In genomic region chr5:109141499-109142200, GRCh38 we compare ENCODE assay signal across 18 cellular contexts.
DNase-seq lines count a peak whose midpoint lies in the region; ATAC-seq, FAIRE-seq and TF ChIP-seq lines count a peak whose summit lies in the region.
"Had no signal": no experiment of that assay in that cellular context is flagged by ENCODE, and none has a peak within 500 bp of the region (broad histone marks: within the 10 kb centered on the region; RNA-seq: fewer than 3 reads in every experiment).

No MANE protein-coding gene starts in this region.

- ATAC-seq in K562 (peak; percentile 77), HG03097 (IDR thresholded peaks at IDR 0.05; ENCODE audit: low FRiP score, unreplicated experiment) (no peak), GM19467 (IDR thresholded peaks at IDR 0.05; ENCODE audit: unreplicated experiment) (no peak), HG03469 (IDR thresholded peaks at IDR 0.05; ENCODE audit: unreplicated experiment) (no peak)
- ATAC-seq: activated CD8-positive, alpha-beta T cell treated with anti-CD3 and anti-CD28 coated beads, Interleukin-2, amount 10 ng/mL, durations not matched to agents 7 days and 5 days had no signal

- H3K27ac ChIP-seq in K562 (ENCODE audit: extremely low read depth, low read depth, low read length): no peak overlapping the region; the same call in 2 of the 3 replicates
- H3K27ac ChIP-seq: psoas muscle had no signal

- no peak overlapping the region for H3K9ac ChIP-seq in K562 (ENCODE audit: insufficient read depth in 1 of 2, low read depth in 2 of 2, low read length in 2 of 2)

- BruUV-seq in K562 (replicated peaks; lab: Mats Ljungman, UMichigan): no TSS peak

- in situ Hi-C loops in K562 (cut with MboI): no loop called here

- intact Hi-C loops in K562 (cut with micrococcal nuclease): no loop called here

- 13% methylated on average over 4 of the region's 4 CpGs for WGBS in K562 (ENCODE audit: insufficient coverage, low coverage, missing lambda C conversion rate)

- no peaks in the 10 kb centered on the region for H4K20me1 ChIP-seq in K562 (replicated peaks; ENCODE audit: control insufficient read depth, insufficient read depth, low read length)

- no peak for TF ChIP-seq EP300 in K562 (IDR thresholded peaks at IDR 0.05; ENCODE audit: low read length)

- TF ChIP-seq CTCF in BE2C (IDR thresholded peaks at IDR 0.05; ENCODE audit: low read depth, low read length) (peak; percentile 34; the same call in 1 of the 2 replicates), LNCAP (IDR thresholded peaks at IDR 0.05) (0 out of 2 replicates have a peak, but pooled peaks have one; percentile 16), K562 (IDR thresholded peaks at IDR 0.05 in 2 of 3, conservative IDR thresholded peaks at IDR 0.05 in 1 of 3; ENCODE audit: insufficient read depth in 2 of 3, low read depth in 1 of 3, low read length in 3 of 3) (peak in 2 of 3 experiments; percentile 28 to 30; a peak in 2 of 6 replicates)

- POLR2A ChIA-PET in K562 (lab: Yijun Ruan, JAX): interaction anchor here (1.0 kb wide), 1 partner anchor 8 kb away, joined by 3 read pairs; no protein-coding TSS in a partner anchor

- H3K27me3 ChIP-seq in BE2C (no peaks in the 10 kb centered on the region), K562 (ENCODE audit: control insufficient read depth in 2 of 2, insufficient read depth in 2 of 2, low read length in 2 of 2) (no peaks in the 10 kb centered on the region)

- FAIRE-seq in K562 (lab: Jason Lieb, UNC): peak; percentile 32
- FAIRE-seq: islet of Langerhans had no signal

- H3K4me1 ChIP-seq in BE2C (no peaks in the 10 kb centered on the region), K562 (replicated peaks in 1 of 2; ENCODE audit: control insufficient read depth in 2 of 2, insufficient read depth in 2 of 2, low read length in 2 of 2) (peaks cover 0 to 7% of the 10 kb centered on the region in 2 experiments; a peak in 2 of 5 replicates)
- H3K4me1 ChIP-seq: HAP-1 had no signal

- H2AFZ ChIP-seq in K562 (ENCODE audit: low read depth, low read length): peak overlapping the region; percentile 60

- TF ChIP-seq POLR2A in K562 (conservative IDR thresholded peaks at IDR 0.05): no peak

- H3K79me2 ChIP-seq in K562 (ENCODE audit: control insufficient read depth, insufficient read depth, low read length): no peaks in the 10 kb centered on the region

- H3K4me2 ChIP-seq in K562 (ENCODE audit: insufficient read depth, low read length): no peak overlapping the region

- H3K4me3 ChIP-seq in BE2C (ENCODE audit: low read depth, low read length) (no peak overlapping the region), K562 (no peak overlapping the region)
- H3K4me3 ChIP-seq: HAP-1, psoas muscle had no signal

- CTCF ChIA-PET in K562 (lab: Yijun Ruan, JAX; ENCODE audit: low intra/inter-chr PET ratio): no interaction called here

- peak in 1 of 2 experiments; percentile 35; a peak in 1 of 4 replicates for TF ChIP-seq RAD21 in K562 (CRISPR knock-in tag; conservative IDR thresholded peaks at IDR 0.05 in 1 of 2, IDR thresholded peaks at IDR 0.05 in 1 of 2)

- no peaks in the 10 kb centered on the region for H3K9me3 ChIP-seq in BE2C
- no peaks in the 10 kb centered on the region for H3K9me3 ChIP-seq in K562 (replicated peaks; ENCODE audit: control insufficient read depth, insufficient read depth, low read depth, low read length)
- H3K9me3 ChIP-seq: HAP-1, psoas muscle had no signal

- no peak for DNase-seq in BE2C
- peak in 2 of 4 experiments; percentile 6 to 51 for DNase-seq in K562 (ENCODE audit: extremely low read depth in 1 of 4, low spot score in 3 of 4)
- DNase-seq in left kidney (ENCODE audit: low read depth, low spot score): peak; percentile 34
- no peak for DNase-seq in dermis blood vessel endothelial cell
- DNase-seq: activated CD8-positive, alpha-beta T cell treated with anti-CD3 and anti-CD28 coated beads, Interleukin-2, amount 10 ng/mL, durations not matched to agents 7 days and 5 days; AML-193; DMS153; foreskin melanocyte; MM.1S; NCI-H2081; stimulated activated CD4-positive, alpha-beta T cell treated with anti-CD3 and anti-CD28 coated beads, Interleukin-15, amount 100 ng/mL, for 24 hours had no signal

- H3K36me3 ChIP-seq in BE2C (no peaks in the 10 kb centered on the region), K562 (ENCODE audit: control insufficient read depth, insufficient read depth, low read length) (no peaks in the 10 kb centered on the region)
- H3K36me3 ChIP-seq: HAP-1 had no signal

- no peaks in the 10 kb centered on the region for H3K9me1 ChIP-seq in K562 (ENCODE audit: control insufficient read depth, insufficient read depth, low read length)

TF ChIP-seq in K562, 482 proteins besides CTCF, POLR2A, EP300 and RAD21:
- TF ChIP-seq NRF1 (conservative IDR thresholded peaks at IDR 0.05 in 1 of 2, IDR thresholded peaks at IDR 0.05 in 1 of 2): peak; percentile 76 to 79
- peak; percentile 38; the same call in 1 of the 2 replicates for TF ChIP-seq TCF3 (CRISPR knock-in tag; IDR thresholded peaks at IDR 0.05)
- TF ChIP-seq JUND (IDR thresholded peaks at IDR 0.05; ENCODE audit: borderline replicate concordance, low read depth, low read length): no peak
- TF ChIP-seq JUND (tag; IDR thresholded peaks at IDR 0.05; ENCODE audit: borderline replicate concordance, low read depth, low read length): peak; percentile 45; the same call in 2 of the 3 replicates
- no peak for TF ChIP-seq ARNT (IDR thresholded peaks at IDR 0.05)
